In the genomic region with DNA sequence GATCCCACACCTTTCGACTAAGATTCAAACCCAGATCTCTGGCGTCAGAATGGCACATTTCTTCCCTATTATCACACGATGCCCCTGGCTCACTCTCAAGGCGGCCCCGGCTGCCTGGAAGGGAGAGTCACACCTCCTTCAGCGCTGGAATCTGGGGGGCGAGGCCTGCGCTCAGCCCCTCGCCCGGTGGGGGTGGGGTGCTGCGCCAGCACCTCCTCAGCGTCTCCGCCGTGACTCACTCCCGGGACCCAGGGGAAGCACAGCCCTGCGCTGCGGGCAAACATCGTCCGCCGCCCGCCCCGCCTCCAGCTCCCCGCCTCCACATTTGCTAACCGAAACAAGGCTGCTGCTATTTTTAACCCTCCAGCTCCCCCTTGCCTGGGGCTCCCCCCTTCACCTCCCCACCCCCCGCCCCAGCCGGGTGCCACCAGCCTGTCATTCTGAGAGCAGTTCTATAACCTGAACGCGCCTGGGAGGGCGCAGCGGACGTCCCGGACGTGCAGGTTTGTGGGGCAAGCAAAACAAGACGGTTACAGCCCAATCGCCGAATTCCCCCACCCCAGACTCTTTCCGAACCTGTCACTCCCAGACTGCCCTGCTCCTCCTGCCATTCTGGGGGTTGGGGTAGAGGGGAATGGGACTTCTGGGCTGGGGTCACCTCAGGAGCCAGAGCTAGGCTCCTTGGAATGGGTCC, we compare ENCODE assay signal across 8 cellular contexts. TPM values are rescaled to one million over a fixed set of nuclear protein-coding genes. Genes with fewer than 3 reads are reported as not detected.
DNase-seq lines count a peak whose midpoint lies in the region; ATAC-seq, FAIRE-seq and TF ChIP-seq lines count a peak whose summit lies in the region.

No MANE protein-coding gene starts in this region.

- peak overlapping the region; percentile 99 for H3K27ac Mint-ChIP-seq in activated T-cell treated with anti-CD3 and anti-CD28 coated beads, Interleukin-2, amount 50 U/mL, for 24 hours
- H3K27ac Mint-ChIP-seq in natural killer cell = peak overlapping the region; percentile 91 to 92

- TF ChIP-seq CTCF in natural killer cell (IDR thresholded peaks at IDR 0.05) = no peak

- H3K9me3 ChIP-seq in NT2/D1 (ENCODE audit: insufficient read depth, low read length) = no peaks in the 10 kb centered on the region

- peaks cover 92% of the 10 kb centered on the region for H3K4me1 Mint-ChIP-seq in activated T-cell treated with anti-CD3 and anti-CD28 coated beads, Interleukin-2, amount 50 U/mL, for 24 hours (ENCODE audit: low read depth)
- H3K4me1 Mint-ChIP-seq in natural killer cell = peaks cover 85 to 94% of the 10 kb centered on the region in 2 donors

- H3K4me3 Mint-ChIP-seq in activated T-cell treated with anti-CD3 and anti-CD28 coated beads, Interleukin-2, amount 50 U/mL, for 24 hours = peak overlapping the region; percentile 96
- peak overlapping the region; percentile 88 for H3K4me3 Mint-ChIP-seq in natural killer cell

- ATAC-seq in HG02938 (IDR thresholded peaks at IDR 0.05; ENCODE audit: unreplicated experiment) = peak; percentile 67
- peak; percentile 78 for ATAC-seq in esophagus mucosa
- ATAC-seq in natural killer cell = peak; percentile 60 to 81 (median 72)

- peaks cover 3% of the 10 kb centered on the region for H3K9me3 Mint-ChIP-seq in activated T-cell treated with anti-CD3 and anti-CD28 coated beads, Interleukin-2, amount 50 U/mL, for 24 hours
- no peaks in the 10 kb centered on the region for H3K9me3 Mint-ChIP-seq in natural killer cell

- H3K4me1 ChIP-seq in NT2/D1 (ENCODE audit: insufficient read depth, insufficient read length) = peaks cover 49% of the 10 kb centered on the region

- no peaks in the 10 kb centered on the region for H3K27me3 ChIP-seq in NT2/D1 (ENCODE audit: insufficient read depth, insufficient read length)

- H3K27me3 Mint-ChIP-seq in activated T-cell treated with anti-CD3 and anti-CD28 coated beads, Interleukin-2, amount 50 U/mL, for 24 hours = no peaks in the 10 kb centered on the region
- no peaks in the 10 kb centered on the region for H3K27me3 Mint-ChIP-seq in natural killer cell (ENCODE audit: low read depth in 2 of 2)

- H3K4me3 ChIP-seq in NT2/D1 (ENCODE audit: insufficient read length, low read depth) = peak overlapping the region; percentile 34

- intact Hi-C loops in natural killer cell (cut with micrococcal nuclease) = loop anchor here (2.0 to 10.0 kb wide), 5 partner anchors 106 to 1596 kb away; a partner anchor contains a TSS

- DNase-seq in GM18507 (ENCODE audit: extremely low spot score, insufficient read length, low read depth) = peak; percentile 83
- DNase-seq in NT2/D1 (ENCODE audit: low read depth, low spot score) = peak; percentile 89
- DNase-seq in activated T-cell treated with anti-CD3 and anti-CD28 coated beads, Interleukin-2, amount 50 U/mL, for 24 hours = peak; percentile 94
- peak; percentile 82 for DNase-seq in natural killer cell
- DNase-seq in stimulated activated naive CD4-positive, alpha-beta T cell (lab: John Stamatoyannopoulos, UW) = peak; percentile 89 to 92 (median 92)
- no peak for DNase-seq in NCI-H524 treated with DMSO at 0.1 percent for 48 hours (lab: John Stamatoyannopoulos, UW)

- peak overlapping the region; percentile 74 for H3K9ac ChIP-seq in NT2/D1 (ENCODE audit: insufficient read length, low read depth)

- FAIRE-seq in GM18507 (lab: Jason Lieb, UNC) = peak; percentile 71

- H3K36me3 ChIP-seq in NT2/D1 (ENCODE audit: insufficient read depth, insufficient read length, low read length) = peaks cover 43% of the 10 kb centered on the region

- peaks cover 77% of the 10 kb centered on the region for H3K36me3 Mint-ChIP-seq in activated T-cell treated with anti-CD3 and anti-CD28 coated beads, Interleukin-2, amount 50 U/mL, for 24 hours (ENCODE audit: low read depth)
- no peaks in the 10 kb centered on the region for H3K36me3 Mint-ChIP-seq in natural killer cell

RNA-seq across cellular contexts. Expression of a gene that starts 6.8 kb away (rescaled TPM):
- total RNA-seq in esophagus mucosa (25.1 TPM), natural killer cell (100 to 1,000 TPM; 141 to 235 (median 147) TPM)

RNA-seq across cellular contexts. Expression of a gene that starts 39.9 kb away (rescaled TPM):
- 19.8 TPM for total RNA-seq in esophagus mucosa
- total RNA-seq in natural killer cell = 1 to 10 TPM; 2.0 to 4.4 (median 3.4) TPM

RNA-seq across cellular contexts. Expression of a gene that starts 54.3 kb away (rescaled TPM):
- 16.5 TPM for total RNA-seq in esophagus mucosa
- total RNA-seq in natural killer cell = under 1 TPM; 0.23 to 0.73 (median 0.49) TPM

Comparison
In these comparisons a context has a peak if more than half of its experiments do, and no peak if none do; other contexts are left out.
1. RNA of a gene that starts 54.3 kb away (total RNA-seq): 16.5 TPM in esophagus mucosa (single experiment); 0.23 to 0.73 TPM in natural killer cell; every median in the first group is over 10 times any median in the second.
2. Peak in every context shown above with its lines, with median percentiles within 50 percentile points of each other: ATAC-seq.